ENCODE assay signal across 32 cellular contexts in genomic region chr19:815775-816499, GRCh38. TPM values are rescaled to one million over a fixed set of nuclear protein-coding genes. Genes with fewer than 3 reads are reported as not detected.
DNase-seq lines count a peak whose midpoint lies in the region; ATAC-seq, FAIRE-seq and TF ChIP-seq lines count a peak whose summit lies in the region.
"Had no signal": no experiment of that assay in that cellular context is flagged by ENCODE, and none has a peak within 500 bp of the region (broad histone marks: within the 10 kb centered on the region; RNA-seq: fewer than 3 reads in every experiment).

No MANE protein-coding gene starts in this region.

- TF ChIP-seq RAD21 in IMR-90 (IDR thresholded peaks at IDR 0.05; ENCODE audit: low read length): no peak
- TF ChIP-seq RAD21 in H1 (IDR thresholded peaks at IDR 0.05 in 1 of 2, conservative IDR thresholded peaks at IDR 0.05 in 1 of 2; ENCODE audit: low read depth in 2 of 2, low read length in 2 of 2): no peak

- BruUV-seq in IMR-90 (replicated peaks; lab: Mats Ljungman, UMichigan): no TSS peak

- H3K4me1 Mint-ChIP-seq in activated CD8-positive, alpha-beta memory T cell treated with anti-CD3 and anti-CD28 coated beads, Interleukin-2, amount 10 ng/mL, durations not matched to agents 7 days and 5 days: no peaks in the 10 kb centered on the region
- H3K4me1 Mint-ChIP-seq in chondrocyte (ENCODE audit: low read depth): no peaks in the 10 kb centered on the region
- H3K4me1 Mint-ChIP-seq: GM23338, immature natural killer cell had no signal

- no peak for FAIRE-seq in H1 (lab: Jason Lieb, UNC)
- FAIRE-seq: A204.1 had no signal

- no peak overlapping the region for H2BK12ac ChIP-seq in H1 (ENCODE audit: low read depth, low read length)

- CTCF ChIA-PET in activated CD8-positive, alpha-beta memory T cell treated with anti-CD3 and anti-CD28 coated beads, Interleukin-2, amount 10 ng/mL, durations not matched to agents 7 days and 5 days (lab: Charles Lee): no interaction called here
- CTCF ChIA-PET in IMR-90 (lab: Yijun Ruan, JAX) (no interaction called here), H1 (lab: Charles Lee; ENCODE audit: partially characterized antibody) (interaction anchor here (0.9 to 1.3 kb wide), 2 partner anchors 10 to 74 kb away, joined by 3 to 4 read pairs; no protein-coding TSS in a partner anchor)

- no peaks in the 10 kb centered on the region for H3K9me1 ChIP-seq in IMR-90 (ENCODE audit: insufficient read depth, low read length)

- no peak overlapping the region for H2BK20ac ChIP-seq in IMR-90 (ENCODE audit: low read depth, low read length)
- no peak overlapping the region for H2BK20ac ChIP-seq in H1 (ENCODE audit: low read length)

- peaks cover 0 to 13% of the 10 kb centered on the region in 2 experiments; a peak in 1 of 4 replicates for H3K79me2 ChIP-seq in H1 (ENCODE audit: control insufficient read depth in 1 of 2, insufficient read depth in 2 of 2, low read length in 2 of 2)

- WGBS in IMR-90 (ENCODE audit: extremely low coverage in 2 of 2, insufficient read length in 1 of 2), 2 experiments: 94 to 100% methylated on average over 2 to 13 of the region's 13 CpGs
- 92 to 100% methylated on average over 2 to 13 of the region's 13 CpGs for WGBS in H1 (ENCODE audit: extremely low coverage in 1 of 2, insufficient coverage in 1 of 2, insufficient read length in 1 of 2, insufficient replicate concordance in 2 of 2, low coverage in 1 of 2, low lambda C conversion rate in 2 of 2, missing lambda C conversion rate in 1 of 2), 2 experiments

- dilution Hi-C loops in IMR-90 (cut with HindIII; ENCODE audit: low sequenced_read_pairs, unreplicated experiment): no loop called here

- no peaks in the 10 kb centered on the region for H3K9me3 Mint-ChIP-seq in activated CD8-positive, alpha-beta memory T cell treated with anti-CD3 and anti-CD28 coated beads, Interleukin-2, amount 10 ng/mL, durations not matched to agents 7 days and 5 days (ENCODE audit: low read depth)
- peaks cover 4% of the 10 kb centered on the region for H3K9me3 Mint-ChIP-seq in chondrocyte (ENCODE audit: low read depth)

- H3K23me2 ChIP-seq in H1 (ENCODE audit: low read depth, low read length): peaks cover 14% of the 10 kb centered on the region; the same call in 1 of the 2 replicates

- H4K5ac ChIP-seq in IMR-90 (ENCODE audit: low read depth, low read length): no peak overlapping the region
- no peak overlapping the region for H4K5ac ChIP-seq in H1 (ENCODE audit: insufficient read length, low read depth, low read length)

- peak; percentile 3 for ATAC-seq in activated CD8-positive, alpha-beta memory T cell treated with anti-CD3 and anti-CD28 coated beads, Interleukin-2, amount 10 ng/mL, durations not matched to agents 7 days and 5 days
- no peak for ATAC-seq in IMR-90 (ENCODE audit: low read depth)
- peak; percentile 4 for ATAC-seq in omental fat pad (ENCODE audit: low FRiP score)
- ATAC-seq: GM23338 had no signal

- H3K4ac ChIP-seq in IMR-90 (ENCODE audit: low read depth, low read length) (no peak overlapping the region), H1 (replicated peaks; ENCODE audit: insufficient read length, low read depth, low read length) (no peak overlapping the region)

- TF ChIP-seq CTCF in IMR-90 (conservative IDR thresholded peaks at IDR 0.05; ENCODE audit: low read depth, low read length) (no peak), H1 (IDR thresholded peaks at IDR 0.05; ENCODE audit: control extremely low read depth in 1 of 3, insufficient read depth in 1 of 3, low read depth in 1 of 3, low read length in 3 of 3) (no peak), omental fat pad (IDR thresholded peaks at IDR 0.05) (no peak), chondrocyte (IDR thresholded peaks at IDR 0.05) (no peak)

- H3K56ac ChIP-seq in IMR-90 (ENCODE audit: extremely low read depth, insufficient read depth, low read length) (no peak overlapping the region), H1 (replicated peaks; ENCODE audit: insufficient read length, low read depth, low read length) (peak overlapping the region; percentile 59)

- H3K4me2 ChIP-seq in IMR-90 (ENCODE audit: low read depth, low read length) (no peak overlapping the region), H1 (ENCODE audit: insufficient read depth in 1 of 2, low read depth in 2 of 2, low read length in 2 of 2) (no peak overlapping the region)
- H3K4me2 ChIP-seq: BLaER1, GM23338, KMS-11 had no signal

- H3K18ac ChIP-seq in IMR-90 (ENCODE audit: low read depth, low read length) (no peak overlapping the region), H1 (ENCODE audit: extremely low read depth, low read length) (no peak overlapping the region)

- in situ Hi-C loops in IMR-90 (cut with MboI; ENCODE audit: low sequenced_read_pairs): no loop called here

- H4K8ac ChIP-seq in IMR-90 (ENCODE audit: low read depth in 2 of 2, low read length in 2 of 2): no peak overlapping the region
- no peak overlapping the region for H4K8ac ChIP-seq in H1 (ENCODE audit: extremely low read depth, insufficient read depth, low read length)

- POLR2A ChIA-PET in IMR-90 (lab: Charles Lee; ENCODE audit: unreplicated experiment) (no interaction called here), H1 (lab: Charles Lee; ENCODE audit: partially characterized antibody) (interaction anchor here (0.7 to 4.0 kb wide), 8 partner anchors 9 to 242 kb away, joined by 3 to 240 read pairs (median 3); partner anchors contain the start of gene PTBP1)

- DNase-seq in activated CD8-positive, alpha-beta memory T cell treated with anti-CD3 and anti-CD28 coated beads, Interleukin-2, amount 10 ng/mL, durations not matched to agents 7 days and 5 days: no peak
- no peak for DNase-seq in activated CD8-positive, alpha-beta memory T cell treated with anti-CD3 and anti-CD28 coated beads, Interleukin-2, amount 50 U/mL, for 48 hours
- DNase-seq in IMR-90 (no peak), H1 (ENCODE audit: low read depth in 1 of 2, low spot score in 2 of 2) (no peak), omental fat pad (ENCODE audit: low spot score) (no peak), chondrocyte (ENCODE audit: low spot score) (no peak)
- no peak for DNase-seq in stimulated activated CD4-positive, alpha-beta T cell treated with anti-CD3 and anti-CD28 coated beads, Interleukin-15, amount 100 ng/mL, for 24 hours
- DNase-seq in NK-92 treated with Interleukin-12 subunit alpha and Interleukin-12 subunit beta, amount 100 ng/mL, for 24 hours (lab: John Stamatoyannopoulos, UW): no peak
- DNase-seq: activated CD4-positive, alpha-beta T cell treated with anti-CD3 and anti-CD28 coated beads, Interleukin-2, amount 50 U/mL, for 4 hours; brain microvascular endothelial cell; colonic mucosa; DMS 273 treated with DMSO at 0.1 percent for 48 hours; immature natural killer cell; mucosa of descending colon; MV-4-11; NCI-H187 treated with DMSO at 0.1 percent for 48 hours; NCI-H345; NCI-H82; PC-3; retina; stimulated activated CD4-positive, alpha-beta T cell treated with anti-CD3 and anti-CD28 coated beads, Interleukin-12 subunit alpha, Interleukin-12 subunit beta, amount 100 ng/mL, for 4 hours; stimulated activated CD8-positive, alpha-beta memory T cell treated with anti-CD3 and anti-CD28 coated beads, Interleukin-4, amount 100 ng/mL, for 48 hours; uterus had no signal

- no peak overlapping the region for H3K14ac ChIP-seq in IMR-90 (replicated peaks; ENCODE audit: low read depth, low read length)
- H3K14ac ChIP-seq in H1 (ENCODE audit: insufficient read length): no peak overlapping the region

- H3K4me1 ChIP-seq in IMR-90 (ENCODE audit: control insufficient read depth, insufficient read depth, low read length): no peaks in the 10 kb centered on the region
- no peaks in the 10 kb centered on the region for H3K4me1 ChIP-seq in H1 (replicated peaks in 1 of 4; ENCODE audit: control insufficient read depth in 3 of 4, insufficient read depth in 4 of 4, low read length in 3 of 4)
- H3K4me1 ChIP-seq: BLaER1, colonic mucosa, uterus had no signal

- H3K9ac ChIP-seq in IMR-90 (ENCODE audit: low read depth, low read length) (no peak overlapping the region), H1 (replicated peaks in 1 of 4; ENCODE audit: extremely low read depth in 1 of 4, low read depth in 3 of 4, low read length in 3 of 4) (no peak overlapping the region)
- H3K9ac ChIP-seq: BLaER1, KMS-11 had no signal

- no peak overlapping the region for H2BK120ac ChIP-seq in IMR-90 (ENCODE audit: low read depth, low read length)
- H2BK120ac ChIP-seq in H1 (replicated peaks; ENCODE audit: low read depth, low read length): no peak overlapping the region

- no peak overlapping the region for H3K23ac ChIP-seq in IMR-90 (ENCODE audit: low read depth, low read length)
- no peak overlapping the region for H3K23ac ChIP-seq in H1 (ENCODE audit: insufficient read length)

- peak overlapping the region; percentile 33 for H2BK5ac ChIP-seq in IMR-90 (ENCODE audit: low read depth, low read length, poor library complexity, severe bottlenecking)
- no peak overlapping the region for H2BK5ac ChIP-seq in H1 (ENCODE audit: low read depth, low read length)

- peaks cover 30% of the 10 kb centered on the region for H3K36me3 Mint-ChIP-seq in activated CD8-positive, alpha-beta memory T cell treated with anti-CD3 and anti-CD28 coated beads, Interleukin-2, amount 10 ng/mL, durations not matched to agents 7 days and 5 days
- H3K36me3 Mint-ChIP-seq in chondrocyte (ENCODE audit: low read depth): peaks cover 11% of the 10 kb centered on the region

- H4K91ac ChIP-seq in IMR-90 (ENCODE audit: insufficient read depth, low read depth, low read length) (no peak overlapping the region), H1 (replicated peaks; ENCODE audit: insufficient read length, low read length) (no peak overlapping the region)

- H2BK15ac ChIP-seq in IMR-90 (ENCODE audit: low read depth, low read length) (no peak overlapping the region), H1 (ENCODE audit: low read length) (no peak overlapping the region)

- no peak overlapping the region for H3K4me3 ChIP-seq in IMR-90 (ENCODE audit: insufficient read depth, low read depth, low read length)
- no peak overlapping the region for H3K4me3 ChIP-seq in H1 (ENCODE audit: extremely low read depth in 1 of 4, insufficient read depth in 2 of 4, low read depth in 3 of 4, low read length in 4 of 4)
- H3K4me3 ChIP-seq: BLaER1, colonic mucosa, GM23338, mucosa of descending colon, uterus had no signal

- H3K9me3 ChIP-seq in IMR-90 (ENCODE audit: control insufficient read depth, insufficient read depth, low read length) (no peaks in the 10 kb centered on the region), H1 (ENCODE audit: insufficient read depth in 2 of 2, low read depth in 1 of 2, low read length in 1 of 2) (no peaks in the 10 kb centered on the region)
- H3K9me3 ChIP-seq: BLaER1, colonic mucosa, mucosa of descending colon, uterus had no signal

- H3K27ac ChIP-seq in IMR-90 (ENCODE audit: insufficient read depth, low read length) (no peak overlapping the region), H1 (ENCODE audit: low read depth, low read length) (no peak overlapping the region)
- H3K27ac ChIP-seq: BLaER1, brain microvascular endothelial cell, colonic mucosa, KMS-11, uterus, VCaP had no signal

- H3K36me3 ChIP-seq in IMR-90 (ENCODE audit: control insufficient read depth, insufficient read depth, low read length): peaks cover 37% of the 10 kb centered on the region
- peaks cover 7 to 43% (median 15%) of the 10 kb centered on the region in 4 experiments; a peak in 7 of 8 replicates for H3K36me3 ChIP-seq in H1 (ENCODE audit: control insufficient read depth in 2 of 4, insufficient read depth in 4 of 4, low read length in 3 of 4)
- H3K36me3 ChIP-seq: uterus had no signal

- no peak overlapping the region for H2AK9ac ChIP-seq in IMR-90 (replicated peaks; ENCODE audit: low read depth, low read length, poor library complexity)

- H2AK5ac ChIP-seq in IMR-90 (ENCODE audit: low read depth, low read length) (no peak overlapping the region), H1 (ENCODE audit: low read depth, low read length) (no peak overlapping the region)

- no peak overlapping the region for H2AFZ ChIP-seq in IMR-90 (replicated peaks; ENCODE audit: low read length, poor library complexity)
- no peak overlapping the region for H2AFZ ChIP-seq in H1 (ENCODE audit: low read length)
- H2AFZ ChIP-seq: GM23338 had no signal

- 0 out of 2 replicates have a peak, but pooled peaks have one; percentile 23 for TF ChIP-seq POLR2A in IMR-90 (IDR thresholded peaks at IDR 0.05; ENCODE audit: low read depth, low read length)
- TF ChIP-seq POLR2A in H1 (IDR thresholded peaks at IDR 0.05; ENCODE audit: control extremely low read depth in 1 of 2, low read depth in 2 of 2, low read length in 2 of 2): no peak; a peak in 1 of 3 replicates

- H3K79me1 ChIP-seq in IMR-90 (ENCODE audit: low read depth in 1 of 2, low read length in 2 of 2) (peaks cover 0 to 7% of the 10 kb centered on the region in 2 experiments; a peak in 2 of 4 replicates), H1 (ENCODE audit: low read depth, low read length) (peaks cover 5% of the 10 kb centered on the region; the same call in 1 of the 2 replicates)

- H4K20me1 ChIP-seq in IMR-90 (ENCODE audit: insufficient read depth, low read length): peaks cover 17% of the 10 kb centered on the region; the same call in 1 of the 2 replicates
- peaks cover 2 to 21% of the 10 kb centered on the region in 2 experiments for H4K20me1 ChIP-seq in H1 (replicated peaks in 1 of 2; ENCODE audit: control insufficient read depth in 1 of 2, insufficient read depth in 2 of 2, low read length in 2 of 2)

- TF ChIP-seq EP300 in H1 (IDR thresholded peaks at IDR 0.05; ENCODE audit: borderline replicate concordance in 1 of 2, low read depth in 2 of 2, low read length in 2 of 2): no peak

- no peak overlapping the region for H3K4me3 Mint-ChIP-seq in activated CD8-positive, alpha-beta memory T cell treated with anti-CD3 and anti-CD28 coated beads, Interleukin-2, amount 10 ng/mL, durations not matched to agents 7 days and 5 days
- H3K4me3 Mint-ChIP-seq in chondrocyte (ENCODE audit: unreplicated experiment): no peak overlapping the region
- H3K4me3 Mint-ChIP-seq: GM23338 had no signal

- H3K27me3 ChIP-seq in IMR-90 (ENCODE audit: control insufficient read depth, insufficient read depth, low read length) (no peaks in the 10 kb centered on the region), H1 (replicated peaks in 1 of 4; ENCODE audit: control insufficient read depth in 3 of 4, extremely low read depth in 1 of 4, insufficient read depth in 3 of 4, low read length in 3 of 4) (no peaks in the 10 kb centered on the region)
- H3K27me3 ChIP-seq: brain microvascular endothelial cell, colonic mucosa, uterus had no signal

- H3K27me3 Mint-ChIP-seq in activated CD8-positive, alpha-beta memory T cell treated with anti-CD3 and anti-CD28 coated beads, Interleukin-2, amount 10 ng/mL, durations not matched to agents 7 days and 5 days: peaks cover 2% of the 10 kb centered on the region
- H3K27me3 Mint-ChIP-seq in chondrocyte (ENCODE audit: low read depth): no peaks in the 10 kb centered on the region

- H3K27ac Mint-ChIP-seq in activated CD8-positive, alpha-beta memory T cell treated with anti-CD3 and anti-CD28 coated beads, Interleukin-2, amount 10 ng/mL, durations not matched to agents 7 days and 5 days: no peak overlapping the region
- no peak overlapping the region for H3K27ac Mint-ChIP-seq in chondrocyte (ENCODE audit: unreplicated experiment)
- H3K27ac Mint-ChIP-seq: GM23338 had no signal

- intact Hi-C loops in IMR-90 (cut with micrococcal nuclease): loop anchor here (1.0 kb wide), 1 partner anchor 34 kb away; no protein-coding TSS in a partner anchor

RNA-seq across cellular contexts. Expression of gene PLPPR3, which starts 5.8 kb away (rescaled TPM):
- not detected for total RNA-seq in activated CD8-positive, alpha-beta memory T cell treated with anti-CD3 and anti-CD28 coated beads, Interleukin-2, amount 10 ng/mL, durations not matched to agents 7 days and 5 days
- 0.36 and 0.56 TPM in 2 replicates for total RNA-seq in IMR-90 (2012; rRNA removed)
- 1.2 and 2.0 TPM in 2 replicates for polyA plus RNA-seq in IMR-90 (2012; rRNA removed)
- 1.0 and 4.3 TPM in 2 replicates for polyA plus RNA-seq in IMR-90 (2012; cell fraction: cytosol; rRNA removed)
- polyA plus RNA-seq in IMR-90 (2012; cell fraction: nucleus; rRNA removed; ENCODE audit: low replicate concordance): 1.4 and 3.6 TPM in 2 replicates
- total RNA-seq in H1 (2021; fragmentation: NEBNext Ultra II Directional; extraction: Animal tissue kit (Norgen Biotek cat#: 25700)): 66.2 and 71.7 TPM in 2 replicates
- 76.4 and 109 TPM in 2 replicates for polyA plus RNA-seq in H1 (2011; rRNA removed)
- polyA plus RNA-seq in H1 (2011; cell fraction: cytosol; rRNA removed): 66.5 TPM
- 89.7 TPM for polyA plus RNA-seq in H1 (2011; cell fraction: nucleus; rRNA removed)
- 24.6 to 62.3 TPM (median 53.0 TPM) in 4 replicates for polyA plus RNA-seq in H1 (2012, experiment 1 of 2)
- 35.8 TPM for polyA plus RNA-seq in H1 (2012, experiment 2 of 2)
- 66.3 TPM for polyA plus RNA-seq in H1 (2013, experiment 1 of 2)
- polyA plus RNA-seq in H1 (2013, experiment 2 of 2): 72.6 TPM
- polyA minus RNA-seq in H1 (2011; rRNA and poly(A)+ RNA removed): 39.8 and 46.2 TPM in 2 replicates
- polyA minus RNA-seq in H1 (2011; cell fraction: cytosol; rRNA and poly(A)+ RNA removed): 66.8 TPM
- 32.2 TPM for polyA minus RNA-seq in H1 (2011; cell fraction: nucleus; rRNA and poly(A)+ RNA removed)
- total RNA-seq in omental fat pad: not detected
- 5.4 to 6.8 TPM (median 6.0 TPM) in 3 replicates for total RNA-seq in chondrocyte
- total RNA-seq: PC-3; subcutaneous adipose tissue; T-helper 1 cell treated with Interleukin-12 subunit alpha and Interleukin-12 subunit beta and Interleukin-4 antibody, amounts not matched to agents 30 ng/mL and 1 ng/mL, for 36 hours had no signal
- polyA plus RNA-seq: immature natural killer cell, liver had no signal

RNA-seq across cellular contexts. Expression of gene AZU1, which starts 11.7 kb away (rescaled TPM):
- total RNA-seq in activated CD8-positive, alpha-beta memory T cell treated with anti-CD3 and anti-CD28 coated beads, Interleukin-2, amount 10 ng/mL, durations not matched to agents 7 days and 5 days: not detected
- total RNA-seq in IMR-90 (2012; rRNA removed) (not detected in 2 replicates), omental fat pad (1 to 10 TPM in 1 of 4 donors, not detected in 3; 1.1 TPM), chondrocyte (0.37 to 0.51 TPM in 2 of 3 replicates, not detected in the other)
- polyA plus RNA-seq in IMR-90 (2012; rRNA removed) (0.12 TPM in 1 of 2 replicates, not detected in the other), H1 (2011; rRNA removed) (1.3 and 2.7 TPM in 2 replicates)
- polyA plus RNA-seq in IMR-90 (2012; cell fraction: cytosol; rRNA removed): 0.04 TPM in 1 of 2 replicates, not detected in the other
- 2.3 and 4.0 TPM in 2 replicates for polyA plus RNA-seq in IMR-90 (2012; cell fraction: nucleus; rRNA removed; ENCODE audit: low replicate concordance)
- total RNA-seq in H1 (2021; fragmentation: NEBNext Ultra II Directional; extraction: Animal tissue kit (Norgen Biotek cat#: 25700)): 0.80 and 1.7 TPM in 2 replicates
- polyA plus RNA-seq in H1 (2011; cell fraction: cytosol; rRNA removed): 1.1 TPM
- polyA plus RNA-seq in H1 (2011; cell fraction: nucleus; rRNA removed): 5.9 TPM
- 0.33 to 1.8 TPM (median 1.0 TPM) in 4 replicates for polyA plus RNA-seq in H1 (2012, experiment 1 of 2)
- 0.26 TPM for polyA plus RNA-seq in H1 (2012, experiment 2 of 2)
- polyA plus RNA-seq in H1 (2013, experiment 1 of 2): 0.41 TPM
- 0.55 TPM for polyA plus RNA-seq in H1 (2013, experiment 2 of 2)
- polyA minus RNA-seq in H1 (2011; rRNA and poly(A)+ RNA removed): 0.29 TPM in 1 of 2 replicates, not detected in the other
- 1.3 TPM for polyA minus RNA-seq in H1 (2011; cell fraction: cytosol; rRNA and poly(A)+ RNA removed)
- polyA minus RNA-seq in H1 (2011; cell fraction: nucleus; rRNA and poly(A)+ RNA removed): not detected
- total RNA-seq: G401; PC-3; T-helper 1 cell treated with Interleukin-12 subunit alpha and Interleukin-12 subunit beta and Interleukin-4 antibody, amounts not matched to agents 30 ng/mL and 1 ng/mL, for 36 hours had no signal
- polyA plus RNA-seq: immature natural killer cell had no signal

RNA-seq across cellular contexts. Expression of gene PTBP1, which starts 18.7 kb away (rescaled TPM):
- 100 to 1,000 TPM; 481 to 631 TPM for total RNA-seq in activated CD8-positive, alpha-beta memory T cell treated with anti-CD3 and anti-CD28 coated beads, Interleukin-2, amount 10 ng/mL, durations not matched to agents 7 days and 5 days
- total RNA-seq in IMR-90 (2012; rRNA removed) (95.5 and 146 TPM in 2 replicates), omental fat pad (100 to 1,000 TPM; 106 to 195 (median 137) TPM), chondrocyte (281 to 343 TPM (median 285 TPM) in 3 replicates)
- polyA plus RNA-seq in IMR-90 (2012; rRNA removed) (269 and 483 TPM in 2 replicates), H1 (2011; rRNA removed) (528 and 645 TPM in 2 replicates)
- 96.3 and 257 TPM in 2 replicates for polyA plus RNA-seq in IMR-90 (2012; cell fraction: cytosol; rRNA removed)
- polyA plus RNA-seq in IMR-90 (2012; cell fraction: nucleus; rRNA removed; ENCODE audit: low replicate concordance): 324 and 629 TPM in 2 replicates
- 873 and 888 TPM in 2 replicates for total RNA-seq in H1 (2021; fragmentation: NEBNext Ultra II Directional; extraction: Animal tissue kit (Norgen Biotek cat#: 25700))
- 260 TPM for polyA plus RNA-seq in H1 (2011; cell fraction: cytosol; rRNA removed)
- polyA plus RNA-seq in H1 (2011; cell fraction: nucleus; rRNA removed): 826 TPM
- polyA plus RNA-seq in H1 (2012, experiment 1 of 2): 649 to 848 TPM (median 690 TPM) in 4 replicates
- 847 TPM for polyA plus RNA-seq in H1 (2012, experiment 2 of 2)
- polyA plus RNA-seq in H1 (2013, experiment 1 of 2): 606 TPM
- polyA plus RNA-seq in H1 (2013, experiment 2 of 2): 550 TPM
- polyA minus RNA-seq in H1 (2011; rRNA and poly(A)+ RNA removed): 439 and 460 TPM in 2 replicates
- 362 TPM for polyA minus RNA-seq in H1 (2011; cell fraction: cytosol; rRNA and poly(A)+ RNA removed)
- polyA minus RNA-seq in H1 (2011; cell fraction: nucleus; rRNA and poly(A)+ RNA removed): 312 TPM

RNA-seq across cellular contexts. Expression of gene PRTN3, which starts 24.9 kb away (rescaled TPM):
- not detected for total RNA-seq in activated CD8-positive, alpha-beta memory T cell treated with anti-CD3 and anti-CD28 coated beads, Interleukin-2, amount 10 ng/mL, durations not matched to agents 7 days and 5 days
- not detected in 2 replicates for total RNA-seq in IMR-90 (2012; rRNA removed)
- not detected in 2 replicates for polyA plus RNA-seq in IMR-90 (2012; rRNA removed)
- polyA plus RNA-seq in IMR-90 (2012; cell fraction: cytosol; rRNA removed): not detected in 2 replicates
- polyA plus RNA-seq in IMR-90 (2012; cell fraction: nucleus; rRNA removed; ENCODE audit: low replicate concordance): not detected in 2 replicates
- 0.39 and 0.42 TPM in 2 replicates for total RNA-seq in H1 (2021; fragmentation: NEBNext Ultra II Directional; extraction: Animal tissue kit (Norgen Biotek cat#: 25700))
- polyA plus RNA-seq in H1 (2011; rRNA removed): 2.1 and 3.1 TPM in 2 replicates
- polyA plus RNA-seq in H1 (2011; cell fraction: cytosol; rRNA removed): 0.88 TPM
- polyA plus RNA-seq in H1 (2011; cell fraction: nucleus; rRNA removed): 1.6 TPM
- 0.60 to 0.87 TPM (median 0.71 TPM) in 3 of 4 replicates, not detected in the other for polyA plus RNA-seq in H1 (2012, experiment 1 of 2)
- 0.89 TPM for polyA plus RNA-seq in H1 (2012, experiment 2 of 2)
- polyA plus RNA-seq in H1 (2013, experiment 1 of 2): 1.0 TPM
- polyA plus RNA-seq in H1 (2013, experiment 2 of 2): 1.2 TPM
- polyA minus RNA-seq in H1 (2011; rRNA and poly(A)+ RNA removed): 0.24 TPM in 1 of 2 replicates, not detected in the other
- polyA minus RNA-seq in H1 (2011; cell fraction: cytosol; rRNA and poly(A)+ RNA removed): not detected
- not detected for polyA minus RNA-seq in H1 (2011; cell fraction: nucleus; rRNA and poly(A)+ RNA removed)
- total RNA-seq in omental fat pad: not detected
- total RNA-seq in chondrocyte: not detected in 3 replicates
- total RNA-seq: colonic mucosa; G401; mucosa of descending colon; subcutaneous adipose tissue; T-helper 1 cell treated with Interleukin-12 subunit alpha and Interleukin-12 subunit beta and Interleukin-4 antibody, amounts not matched to agents 30 ng/mL and 1 ng/mL, for 36 hours had no signal
- polyA plus RNA-seq: immature natural killer cell had no signal

RNA-seq across cellular contexts. Expression of gene ELANE, which starts 36.2 kb away (rescaled TPM):
- not detected for total RNA-seq in activated CD8-positive, alpha-beta memory T cell treated with anti-CD3 and anti-CD28 coated beads, Interleukin-2, amount 10 ng/mL, durations not matched to agents 7 days and 5 days
- not detected in 2 replicates for total RNA-seq in IMR-90 (2012; rRNA removed)
- polyA plus RNA-seq in IMR-90 (2012; rRNA removed): 0.24 and 0.27 TPM in 2 replicates
- polyA plus RNA-seq in IMR-90 (2012; cell fraction: cytosol; rRNA removed): 0.10 and 0.21 TPM in 2 replicates
- 1.5 and 1.6 TPM in 2 replicates for polyA plus RNA-seq in IMR-90 (2012; cell fraction: nucleus; rRNA removed; ENCODE audit: low replicate concordance)
- total RNA-seq in H1 (2021; fragmentation: NEBNext Ultra II Directional; extraction: Animal tissue kit (Norgen Biotek cat#: 25700)): not detected in 2 replicates
- polyA plus RNA-seq in H1 (2011; rRNA removed): not detected in 2 replicates
- polyA plus RNA-seq in H1 (2011; cell fraction: cytosol; rRNA removed): not detected
- polyA plus RNA-seq in H1 (2011; cell fraction: nucleus; rRNA removed): not detected
- polyA plus RNA-seq in H1 (2012, experiment 1 of 2): not detected in 4 replicates
- not detected for polyA plus RNA-seq in H1 (2012, experiment 2 of 2)
- not detected for polyA plus RNA-seq in H1 (2013, experiment 1 of 2)
- not detected for polyA plus RNA-seq in H1 (2013, experiment 2 of 2)
- polyA minus RNA-seq in H1 (2011; rRNA and poly(A)+ RNA removed): not detected in 2 replicates
- polyA minus RNA-seq in H1 (2011; cell fraction: cytosol; rRNA and poly(A)+ RNA removed): not detected
- polyA minus RNA-seq in H1 (2011; cell fraction: nucleus; rRNA and poly(A)+ RNA removed): not detected
- total RNA-seq in omental fat pad: 1 to 10 TPM in 2 of 4 donors, under 1 TPM in 1, not detected in 1; 0.72 to 7.7 (median 1.0) TPM
- not detected in 3 replicates for total RNA-seq in chondrocyte
- total RNA-seq: colonic mucosa; G401; GM23338; PC-3; T-helper 1 cell treated with Interleukin-12 subunit alpha and Interleukin-12 subunit beta and Interleukin-4 antibody, amounts not matched to agents 30 ng/mL and 1 ng/mL, for 36 hours had no signal
- polyA plus RNA-seq: GM23338, immature natural killer cell had no signal
